In the genomic region with DNA sequence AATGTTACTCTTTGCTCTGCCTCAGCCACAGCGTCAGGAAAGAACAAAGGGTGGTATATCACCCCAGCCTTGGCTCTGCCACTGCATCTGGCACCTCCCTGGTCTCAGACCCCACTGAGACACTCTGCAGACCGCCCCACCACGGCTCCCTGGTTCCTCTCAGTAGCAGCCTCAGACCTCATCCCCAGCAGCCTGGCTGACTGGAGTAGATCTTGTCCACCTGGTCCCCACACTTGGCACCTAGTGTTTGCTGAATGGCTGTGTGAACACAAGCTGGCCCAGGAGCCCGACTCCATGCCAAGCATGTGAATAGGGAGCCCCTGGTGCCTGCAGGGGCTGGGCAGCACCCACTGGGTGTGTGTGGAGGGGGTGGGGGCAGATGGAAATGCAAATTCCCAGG, we compare ENCODE assay signal across 21 cellular contexts. TPM values are rescaled to one million over a fixed set of nuclear protein-coding genes. Genes with fewer than 3 reads are reported as not detected.
DNase-seq lines count a peak whose midpoint lies in the region; ATAC-seq and TF ChIP-seq lines count a peak whose summit lies in the region.
"Had no signal": no experiment of that assay in that cellular context is flagged by ENCODE, and none has a peak within 500 bp of the region (broad histone marks: within the 10 kb centered on the region; RNA-seq: fewer than 3 reads in every experiment).

No MANE protein-coding gene starts in this region.

- 82% methylated on average over 4 of the region's 4 CpGs for WGBS in smooth muscle cell (ENCODE audit: low lambda C conversion rate)

- H3K4me3 ChIP-seq in DND-41 (ENCODE audit: low read depth in 1 of 2, low read length in 2 of 2) (no peak overlapping the region), Peyer's patch (peak overlapping the region in 1 of 4 donors; percentile 21), smooth muscle cell (no peak overlapping the region), vagina (no peak overlapping the region)
- H3K4me3 ChIP-seq: A549, GM23338, PC-9, SJSA1 had no signal

- no peak overlapping the region for H3K27ac ChIP-seq in DND-41 (ENCODE audit: low read length)
- H3K27ac ChIP-seq in Peyer's patch, result peak overlapping the region in 3 of 4 donors; percentile 43 to 95 (median 85)
- H3K27ac ChIP-seq in smooth muscle cell (ENCODE audit: low read depth), result peak overlapping the region; percentile 91
- no peak overlapping the region for H3K27ac ChIP-seq in vagina
- H3K27ac ChIP-seq: A549, PC-9, SJSA1 had no signal

- intact Hi-C loops in vagina (cut with DNase I), result no loop called here

- DNase-seq in DND-41 (no peak), Peyer's patch (no peak), left lobe of liver (ENCODE audit: low spot score) (peak; percentile 55), smooth muscle cell (lab: John Stamatoyannopoulos, UW; ENCODE audit: unreplicated experiment) (no peak), vagina (ENCODE audit: extremely low spot score in 2 of 2) (no peak), NCI-H187 (lab: John Stamatoyannopoulos, UW) (no peak)
- no peak for DNase-seq in activated effector memory CD4-positive, alpha-beta T cell treated with anti-CD3 and anti-CD28 coated beads, Interleukin-2, amount 50 U/mL, for 16 hours
- DNase-seq: CD8-positive, alpha-beta memory T cell; GF-D8; KG1; NCI-H1105 treated with DMSO at 0.1 percent for 48 hours; NCI-H1694 treated with DMSO at 0.1 percent for 48 hours; NCI-H2107; NCI-H345; NCI-H524 treated with DMSO at 0.1 percent for 48 hours; PC-9; SW 1271 had no signal

- TF ChIP-seq CTCF in DND-41 (IDR thresholded peaks at IDR 0.05; ENCODE audit: borderline replicate concordance, extremely low read depth, low read length, poor library complexity, severe bottlenecking), result no peak
- TF ChIP-seq CTCF in Peyer's patch (IDR thresholded peaks at IDR 0.05), result no peak
- no peak for TF ChIP-seq CTCF in smooth muscle cell (IDR thresholded peaks at IDR 0.05; ENCODE audit: borderline replicate concordance, insufficient read depth, poor library complexity, severe bottlenecking)
- TF ChIP-seq CTCF in vagina (IDR thresholded peaks at IDR 0.05), result no peak

- ATAC-seq in DND-41 (ENCODE audit: insufficient read depth, low read depth) (0 out of 3 replicates have a peak, but pooled peaks have one; percentile 17), left lobe of liver (peak; percentile 17)
- ATAC-seq: A549, GM23338 had no signal

- no peak overlapping the region for H3K9ac ChIP-seq in DND-41 (ENCODE audit: low read depth, low read length)
- no peak overlapping the region for H3K9ac ChIP-seq in smooth muscle cell (ENCODE audit: low read depth)

- H4K20me1 ChIP-seq in DND-41 (ENCODE audit: insufficient read depth, low read length) (peaks cover 6% of the 10 kb centered on the region), smooth muscle cell (ENCODE audit: low read depth) (no peaks in the 10 kb centered on the region)

- no peak overlapping the region for H2AFZ ChIP-seq in DND-41 (ENCODE audit: low read depth, low read length)
- no peak overlapping the region for H2AFZ ChIP-seq in smooth muscle cell (ENCODE audit: low read depth)
- H2AFZ ChIP-seq: GM23338, PC-9 had no signal

- H3K9me3 ChIP-seq in DND-41 (ENCODE audit: insufficient read depth, low read length, severe bottlenecking) (no peaks in the 10 kb centered on the region), Peyer's patch (no peaks in the 10 kb centered on the region), smooth muscle cell (replicated peaks; ENCODE audit: low read depth) (no peaks in the 10 kb centered on the region), vagina (no peaks in the 10 kb centered on the region)
- H3K9me3 ChIP-seq: A549, SJSA1 had no signal

- H3K36me3 ChIP-seq in DND-41 (ENCODE audit: insufficient read depth, low read length) (peaks cover 45% of the 10 kb centered on the region), Peyer's patch (peaks cover 0 to 47% (median 0%) of the 10 kb centered on the region in 3 donors), smooth muscle cell (ENCODE audit: low read depth) (no peaks in the 10 kb centered on the region), vagina (peaks cover 0 to 49% of the 10 kb centered on the region in 2 donors)

- TF ChIP-seq POLR2A in Peyer's patch (IDR thresholded peaks at IDR 0.05) (no peak), vagina (IDR thresholded peaks at IDR 0.05) (no peak)

- H3K4me2 ChIP-seq in DND-41 (ENCODE audit: insufficient read depth, low read length), result no peak overlapping the region
- no peak overlapping the region for H3K4me2 ChIP-seq in smooth muscle cell
- H3K4me2 ChIP-seq: A549, GM23338, PC-9 had no signal

- H3K79me2 ChIP-seq in DND-41 (ENCODE audit: insufficient read depth, low read length) (no peaks in the 10 kb centered on the region), smooth muscle cell (ENCODE audit: low read depth) (no peaks in the 10 kb centered on the region)

- H3K27me3 ChIP-seq in DND-41 (ENCODE audit: insufficient read depth, low read length, poor library complexity) (no peaks in the 10 kb centered on the region), Peyer's patch (no peaks in the 10 kb centered on the region), smooth muscle cell (ENCODE audit: low read depth) (no peaks in the 10 kb centered on the region), vagina (no peaks in the 10 kb centered on the region)
- H3K27me3 ChIP-seq: SJSA1 had no signal

- no peaks in the 10 kb centered on the region for H3K4me1 ChIP-seq in DND-41 (ENCODE audit: insufficient read depth, low read length)
- H3K4me1 ChIP-seq in Peyer's patch, result peaks cover 0 to 27% (median 5%) of the 10 kb centered on the region in 4 donors
- H3K4me1 ChIP-seq in smooth muscle cell (ENCODE audit: low read depth), result peaks cover 9% of the 10 kb centered on the region
- H3K4me1 ChIP-seq in vagina, result peaks cover 11% of the 10 kb centered on the region
- H3K4me1 ChIP-seq: A549 had no signal

- peaks cover 7% of the 10 kb centered on the region for H3F3A ChIP-seq in smooth muscle cell (ENCODE audit: low read depth)

RNA-seq across cellular contexts. Expression of gene TM6SF2, which starts 2.1 kb away (rescaled TPM):
- total RNA-seq in Peyer's patch (100 to 1,000 TPM in 3 of 4 donors, 10 to 100 TPM in 1; 31.4 to 534 (median 463) TPM), left lobe of liver (73.3 TPM), smooth muscle cell (1.0 and 3.4 TPM in 2 replicates), vagina (not detected)
- polyA plus RNA-seq in smooth muscle cell, result 7.9 and 9.4 TPM in 2 replicates
- total RNA-seq: CD8-positive, alpha-beta memory T cell; Daoy; PC-9 had no signal
- polyA plus RNA-seq: CD8-positive, alpha-beta memory T cell had no signal

RNA-seq across cellular contexts. Expression of gene SUGP1, which starts 45.1 kb away (rescaled TPM):
- total RNA-seq in Peyer's patch, result 10 to 100 TPM; 49.5 to 58.6 (median 55.2) TPM
- 28.6 TPM for total RNA-seq in left lobe of liver
- total RNA-seq in smooth muscle cell, result 19.9 and 28.9 TPM in 2 replicates
- polyA plus RNA-seq in smooth muscle cell, result 47.4 and 54.1 TPM in 2 replicates
- 25.5 TPM for total RNA-seq in vagina

RNA-seq across cellular contexts. Expression of gene MAU2, which starts 45.5 kb away (rescaled TPM):
- total RNA-seq in Peyer's patch (100 to 1,000 TPM in 3 of 4 donors, 10 to 100 TPM in 1; 79.3 to 160 (median 130) TPM), left lobe of liver (24.7 TPM), smooth muscle cell (25.4 and 28.0 TPM in 2 replicates), vagina (55.2 TPM)
- 19.9 and 27.6 TPM in 2 replicates for polyA plus RNA-seq in smooth muscle cell

Comparison
In these comparisons a context has a peak if more than half of its experiments do, and no peak if none do; other contexts are left out.
1. H3K27ac ChIP-seq: peak in Peyer's patch (3 of 4) and smooth muscle cell (single experiment); none in DND-41 (single experiment) and vagina (single experiment).